7 cellular contexts compared by ENCODE assay signal in genomic region chr2:168712053-168712452, GRCh38.
DNase-seq lines count a peak whose midpoint lies in the region; ATAC-seq and TF ChIP-seq lines count a peak whose summit lies in the region.

No MANE protein-coding gene starts in this region.

- H3K79me2 ChIP-seq in MM.1S (ENCODE audit: low read length) = no peaks in the 10 kb centered on the region

- H3K27me3 ChIP-seq in MM.1S (replicated peaks; ENCODE audit: insufficient read depth, low read length) = no peaks in the 10 kb centered on the region
- no peaks in the 10 kb centered on the region for H3K27me3 ChIP-seq in WERI-Rb-1 (ENCODE audit: insufficient read depth, low read depth, severe bottlenecking)

- H3K9ac ChIP-seq in MM.1S (ENCODE audit: low read length) = no peak overlapping the region

- H3K4me3 ChIP-seq in MM.1S (ENCODE audit: low read length) (no peak overlapping the region), WERI-Rb-1 (ENCODE audit: low read depth, low read length) (no peak overlapping the region)

- H3K9me3 ChIP-seq in MM.1S (replicated peaks; ENCODE audit: insufficient read depth, low read length) = no peaks in the 10 kb centered on the region
- H3K9me3 ChIP-seq in WERI-Rb-1 (ENCODE audit: severe bottlenecking) = no peaks in the 10 kb centered on the region

- peak overlapping the region; percentile 11; the same call in 1 of the 2 replicates for H3K27ac ChIP-seq in MM.1S (ENCODE audit: low read length)
- no peak overlapping the region for H3K27ac ChIP-seq in WERI-Rb-1

- no peaks in the 10 kb centered on the region for H3K9me2 ChIP-seq in MM.1S (replicated peaks; ENCODE audit: insufficient read depth, low read length)

- peak; percentile 98 for ATAC-seq in GM19025 (IDR thresholded peaks at IDR 0.05; ENCODE audit: low read depth, unreplicated experiment)
- peak; percentile 98 for ATAC-seq in HG02642 (IDR thresholded peaks at IDR 0.05; ENCODE audit: poor library complexity, unreplicated experiment)

- TF ChIP-seq CTCF in MM.1S (IDR thresholded peaks at IDR 0.05; ENCODE audit: low read length) = peak; percentile 49
- no peak for TF ChIP-seq CTCF in WERI-Rb-1 (IDR thresholded peaks at IDR 0.05; ENCODE audit: low read depth, low read length)

- peak overlapping the region; percentile 19; the same call in 1 of the 2 replicates for H3K4me2 ChIP-seq in MM.1S (ENCODE audit: low read depth, low read length)

- no peak overlapping the region for H2AFZ ChIP-seq in MM.1S (ENCODE audit: low read length)

- no peaks in the 10 kb centered on the region for H4K20me1 ChIP-seq in MM.1S (ENCODE audit: insufficient read depth, low read length)

- no peaks in the 10 kb centered on the region for H3K36me3 ChIP-seq in MM.1S (replicated peaks; ENCODE audit: insufficient read depth, low read length)
- no peaks in the 10 kb centered on the region for H3K36me3 ChIP-seq in WERI-Rb-1

- no peaks in the 10 kb centered on the region for H3F3A ChIP-seq in MM.1S (ENCODE audit: insufficient read depth, low read length)

- H3K4me1 ChIP-seq in MM.1S (ENCODE audit: low read length) = peaks cover 11% of the 10 kb centered on the region

- DNase-seq in MM.1S = peak; percentile 64
- DNase-seq in renal cortical epithelial cell (ENCODE audit: low read depth) = peak; percentile 52
- no peak for DNase-seq in foreskin melanocyte
- no peak for DNase-seq in WERI-Rb-1
- no peak for DNase-seq in activated T-cell treated with anti-CD3 and anti-CD28 coated beads for 4 hours

Comparison
In these comparisons a context has a peak if more than half of its experiments do, and no peak if none do; other contexts are left out.
1. DNase-seq: peak in MM.1S (single experiment) and renal cortical epithelial cell (single experiment); none in foreskin melanocyte (single experiment), WERI-Rb-1 (single experiment) and activated T-cell treated with anti-CD3 and anti-CD28 coated beads for 4 hours (single experiment).